34 cellular contexts compared by ENCODE assay signal in the genomic region with DNA sequence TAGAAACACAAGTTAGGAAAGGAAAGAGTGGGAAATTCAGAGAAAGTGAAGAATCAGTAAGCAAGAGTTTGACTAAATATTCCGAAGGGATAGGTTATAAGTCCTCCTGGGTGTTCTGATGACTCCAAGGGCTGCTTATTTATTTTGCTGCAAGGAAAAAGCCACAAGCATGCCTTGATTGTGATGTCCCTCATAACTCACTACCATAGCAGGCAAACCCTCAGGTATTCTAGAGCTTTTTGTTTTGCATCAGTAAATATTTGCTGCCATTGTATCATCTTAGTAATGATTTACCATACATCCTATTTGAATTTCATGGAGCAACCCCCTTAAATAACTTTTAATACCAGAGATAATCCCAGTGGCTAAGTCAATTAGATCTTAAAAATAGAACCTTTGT.
"Had no signal": no experiment of that assay in that cellular context is flagged by ENCODE, and none has a peak within 500 bp of the region (broad histone marks: within the 10 kb centered on the region; RNA-seq: fewer than 3 reads in every experiment).

No MANE protein-coding gene starts in this region.

- ATAC-seq: heart right ventricle; left cardiac atrium; left ventricle myocardium superior; sciatic nerve; stimulated activated memory B cell treated with anti-CD40 and anti-IgM and Interleukin-4, amounts not matched to agents 10 μg/mL and 1 μg/mL and 100 μg/mL, for 72 hours; stimulated activated naive CD8-positive, alpha-beta T cell treated with anti-CD3 and anti-CD28 coated beads, Interleukin-15, amount 100 ng/mL, for 72 hours had no signal

- FAIRE-seq: TTC549 had no signal

- H3K4me1 ChIP-seq: adrenal gland, upper lobe of left lung had no signal

- DNase-seq: activated CD4-positive, alpha-beta T cell treated with anti-CD3 and anti-CD28 coated beads for 4 hours; activated CD4-positive, alpha-beta T cell treated with anti-CD3 and anti-CD28 coated beads, Interleukin-2, amount 50 U/mL, for 48 hours; activated CD8-positive, alpha-beta memory T cell treated with anti-CD3 and anti-CD28 coated beads, Interleukin-2, amount 50 U/mL, for 4 hours; activated effector memory CD4-positive, alpha-beta T cell treated with anti-CD3 and anti-CD28 coated beads, Interleukin-2, amount 50 U/mL, for 16 hours; activated naive CD4-positive, alpha-beta T cell treated with anti-CD3 and anti-CD28 coated beads for 36 hours; activated naive CD8-positive, alpha-beta T cell treated with anti-CD3 and anti-CD28 coated beads for 36 hours; activated T-cell treated with anti-CD3 and anti-CD28 coated beads, Interleukin-2, amount 50 U/mL, for 1 hour; adrenal gland; aorta; central memory CD4-positive, alpha-beta T cell; endodermal cell; foreskin melanocyte; heart right ventricle; left cardiac atrium; left ventricle myocardium superior; naive B cell; nephron progenitor cell; ovary; retina; stimulated activated CD4-positive, alpha-beta T cell treated with anti-CD3 and anti-CD28 coated beads, Interleukin-1b, Interleukin-23, amount 100 ng/mL, for 48 hours; stimulated activated CD4-positive, alpha-beta T cell treated with anti-CD3 and anti-CD28 coated beads, Interleukin-4, amount 100 ng/mL, for 4 hours; stimulated activated CD8-positive, alpha-beta memory T cell treated with anti-CD3 and anti-CD28 coated beads, Interleukin-4, amount 100 ng/mL, for 48 hours; stimulated activated naive CD8-positive, alpha-beta T cell treated with anti-CD3 and anti-CD28 coated beads, Interleukin-15, amount 100 ng/mL, for 72 hours; substantia nigra; T-helper 9 cell; upper lobe of left lung had no signal

- H3K27ac ChIP-seq: adrenal gland, heart right ventricle, neutrophil, ovary, upper lobe of left lung, vagina, VCaP had no signal

- H3K36me3 ChIP-seq: adrenal gland, esophagus muscularis mucosa, heart right ventricle, neutrophil, ovary, upper lobe of left lung, vagina had no signal

- H3K4me3 ChIP-seq: adrenal gland, esophagus muscularis mucosa, heart right ventricle, ovary, smooth muscle cell, upper lobe of left lung, vagina had no signal

- H3K9me3 ChIP-seq: adrenal gland, esophagus muscularis mucosa, neutrophil, ovary, upper lobe of left lung, vagina had no signal

- H3K4me2 ChIP-seq: smooth muscle cell had no signal

- H3K27me3 ChIP-seq: adrenal gland, esophagus muscularis mucosa, heart right ventricle, neutrophil, ovary, upper lobe of left lung, vagina had no signal
